Comparison of ENCODE assay signal across 20 cellular contexts in genomic region chr18:5376994-5377393, GRCh38.
"Had no signal": no experiment of that assay in that cellular context is flagged by ENCODE, and none has a peak within 500 bp of the region (broad histone marks: within the 10 kb centered on the region; RNA-seq: fewer than 3 reads in every experiment).

No MANE protein-coding gene starts in this region.

- H3K9me3 Mint-ChIP-seq: dendritic cell treated with granulocyte-macrophage colony-stimulating factor and Interleukin-4, amounts not matched to agents 40 ng/mL and 50 ng/mL, for 4 days; effector memory CD8-positive, alpha-beta T cell; endodermal cell had no signal

- H3K4me1 Mint-ChIP-seq: endodermal cell had no signal

- H3K27me3 Mint-ChIP-seq: dendritic cell treated with granulocyte-macrophage colony-stimulating factor and Interleukin-4, amounts not matched to agents 40 ng/mL and 50 ng/mL, for 4 days had no signal

- H3K27ac Mint-ChIP-seq: dendritic cell treated with granulocyte-macrophage colony-stimulating factor and Interleukin-4, amounts not matched to agents 40 ng/mL and 50 ng/mL, for 4 days; effector memory CD8-positive, alpha-beta T cell; endodermal cell had no signal

- H3K4me3 Mint-ChIP-seq: dendritic cell treated with granulocyte-macrophage colony-stimulating factor and Interleukin-4, amounts not matched to agents 40 ng/mL and 50 ng/mL, for 4 days; effector memory CD8-positive, alpha-beta T cell; endodermal cell had no signal

- DNase-seq: colonic mucosa; cortex of kidney; dermis blood vessel endothelial cell; dorsolateral prefrontal cortex; effector CD4-positive, alpha-beta T cell; effector CD8-positive, alpha-beta T cell; effector memory CD4-positive, alpha-beta T cell; effector memory CD8-positive, alpha-beta T cell; endodermal cell; erythroblast; esophagus squamous epithelium; foreskin fibroblast; foreskin keratinocyte; gastrocnemius medialis; glutamatergic neuron; head of caudate nucleus; heart left ventricle had no signal

- ATAC-seq: effector memory CD8-positive, alpha-beta T cell; esophagus mucosa; foreskin keratinocyte; gastrocnemius medialis; gastroesophageal sphincter; heart left ventricle had no signal
